In the genomic region with DNA sequence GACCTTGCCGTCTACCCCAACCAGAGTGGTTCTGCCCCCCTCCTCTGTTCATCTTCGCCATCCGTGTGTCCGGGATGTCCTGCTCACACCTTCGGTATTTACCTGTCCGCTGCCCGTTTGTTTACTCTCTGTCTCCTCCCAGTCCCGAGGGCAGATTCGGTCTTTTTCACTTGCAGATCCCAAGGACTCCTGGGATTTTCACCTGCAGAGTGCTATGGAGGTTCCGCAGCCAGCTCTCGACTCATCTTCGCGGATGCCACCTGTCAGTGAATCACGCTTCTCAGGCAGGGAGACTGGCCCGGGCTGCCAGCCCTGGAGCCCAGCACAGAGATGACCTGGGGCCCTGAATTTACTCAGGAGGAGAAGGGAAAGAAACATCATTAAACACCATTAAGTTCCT, we compare ENCODE assay signal across 1 cellular context.
TF ChIP-seq lines count a peak whose summit lies in the region.

No MANE protein-coding gene starts in this region.

TF ChIP-seq in WTC11, 78 proteins besides CTCF, POLR2A, EP300 and RAD21 (continued from another document):
- TF ChIP-seq, protein P1, sequence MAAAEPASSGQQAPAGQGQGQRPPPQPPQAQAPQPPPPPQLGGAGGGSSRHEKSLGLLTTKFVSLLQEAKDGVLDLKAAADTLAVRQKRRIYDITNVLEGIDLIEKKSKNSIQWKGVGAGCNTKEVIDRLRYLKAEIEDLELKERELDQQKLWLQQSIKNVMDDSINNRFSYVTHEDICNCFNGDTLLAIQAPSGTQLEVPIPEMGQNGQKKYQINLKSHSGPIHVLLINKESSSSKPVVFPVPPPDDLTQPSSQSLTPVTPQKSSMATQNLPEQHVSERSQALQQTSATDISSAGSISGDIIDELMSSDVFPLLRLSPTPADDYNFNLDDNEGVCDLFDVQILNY (CRISPR knock-in tag; IDR thresholded peaks at IDR 0.05), result no peak
- TF ChIP-seq ZNF138 (CRISPR knock-in tag; conservative IDR thresholded peaks at IDR 0.05) (no peak), KAT7 (CRISPR knock-in tag; IDR thresholded peaks at IDR 0.05; ENCODE audit: borderline replicate concordance) (no peak)
- TF ChIP-seq, protein P2, sequence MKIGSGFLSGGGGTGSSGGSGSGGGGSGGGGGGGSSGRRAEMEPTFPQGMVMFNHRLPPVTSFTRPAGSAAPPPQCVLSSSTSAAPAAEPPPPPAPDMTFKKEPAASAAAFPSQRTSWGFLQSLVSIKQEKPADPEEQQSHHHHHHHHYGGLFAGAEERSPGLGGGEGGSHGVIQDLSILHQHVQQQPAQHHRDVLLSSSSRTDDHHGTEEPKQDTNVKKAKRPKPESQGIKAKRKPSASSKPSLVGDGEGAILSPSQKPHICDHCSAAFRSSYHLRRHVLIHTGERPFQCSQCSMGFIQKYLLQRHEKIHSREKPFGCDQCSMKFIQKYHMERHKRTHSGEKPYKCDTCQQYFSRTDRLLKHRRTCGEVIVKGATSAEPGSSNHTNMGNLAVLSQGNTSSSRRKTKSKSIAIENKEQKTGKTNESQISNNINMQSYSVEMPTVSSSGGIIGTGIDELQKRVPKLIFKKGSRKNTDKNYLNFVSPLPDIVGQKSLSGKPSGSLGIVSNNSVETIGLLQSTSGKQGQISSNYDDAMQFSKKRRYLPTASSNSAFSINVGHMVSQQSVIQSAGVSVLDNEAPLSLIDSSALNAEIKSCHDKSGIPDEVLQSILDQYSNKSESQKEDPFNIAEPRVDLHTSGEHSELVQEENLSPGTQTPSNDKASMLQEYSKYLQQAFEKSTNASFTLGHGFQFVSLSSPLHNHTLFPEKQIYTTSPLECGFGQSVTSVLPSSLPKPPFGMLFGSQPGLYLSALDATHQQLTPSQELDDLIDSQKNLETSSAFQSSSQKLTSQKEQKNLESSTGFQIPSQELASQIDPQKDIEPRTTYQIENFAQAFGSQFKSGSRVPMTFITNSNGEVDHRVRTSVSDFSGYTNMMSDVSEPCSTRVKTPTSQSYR (CRISPR knock-in tag; IDR thresholded peaks at IDR 0.05), result no peak
TF ChIP-seq in WTC11: peak in this region for 0.
